Comparison of ENCODE assay signal across 16 cellular contexts in the genomic region with DNA sequence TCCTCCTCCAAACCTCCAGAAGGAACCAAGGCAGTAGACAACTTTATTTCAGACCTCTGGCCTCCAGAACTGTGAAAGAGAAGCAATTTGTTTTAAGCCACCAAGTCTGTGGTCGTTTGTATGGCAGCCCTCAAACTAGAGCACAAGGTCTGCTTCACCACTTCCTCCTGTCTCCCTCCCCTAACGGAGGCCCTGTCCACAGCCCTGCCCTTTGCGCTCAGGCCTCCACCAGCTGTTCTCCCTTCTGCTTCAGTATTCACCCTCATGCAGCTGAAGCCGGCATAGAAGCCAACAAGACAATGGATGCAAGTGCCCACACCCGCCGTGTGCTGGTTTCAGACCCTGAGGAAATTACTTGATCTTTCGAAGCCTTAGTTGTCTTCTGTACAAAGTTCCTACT.
A peak's percentile ranks its signal among the peaks of the same experiment; 100 is the strongest.
DNase-seq lines count a peak whose midpoint lies in the region; ATAC-seq, FAIRE-seq and TF ChIP-seq lines count a peak whose summit lies in the region.
"Had no signal": no experiment of that assay in that cellular context is flagged by ENCODE, and none has a peak within 500 bp of the region (broad histone marks: within the 10 kb centered on the region; RNA-seq: fewer than 3 reads in every experiment).

No MANE protein-coding gene starts in this region.

- H3K27ac ChIP-seq in OCI-LY3 (ENCODE audit: low read length): no peak overlapping the region
- H3K27ac ChIP-seq: upper lobe of left lung, WERI-Rb-1 had no signal

- peaks cover 36% of the 10 kb centered on the region for H3K4me1 Mint-ChIP-seq in activated naive CD8-positive, alpha-beta T cell treated with anti-CD3 and anti-CD28 coated beads, Interleukin-2, amount 10 ng/mL, durations not matched to agents 7 days and 5 days
- H3K4me1 Mint-ChIP-seq in activated naive CD8-positive, alpha-beta T cell treated with anti-CD3 and anti-CD28 coated beads for 36 hours: peaks cover 27% of the 10 kb centered on the region

- no peak for TF ChIP-seq CTCF in OCI-LY3 (IDR thresholded peaks at IDR 0.05; ENCODE audit: low read depth, low read length)
- TF ChIP-seq CTCF in lower leg skin (IDR thresholded peaks at IDR 0.05): no peak

- peak; percentile 44 for ATAC-seq in activated naive CD8-positive, alpha-beta T cell treated with anti-CD3 and anti-CD28 coated beads, Interleukin-2, amount 10 ng/mL, durations not matched to agents 7 days and 5 days (ENCODE audit: low read depth)
- ATAC-seq in HG03175 (IDR thresholded peaks at IDR 0.05; ENCODE audit: unreplicated experiment) (peak; percentile 38), esophagus mucosa (no peak)
- ATAC-seq: left colon had no signal

- H3K9ac ChIP-seq in OCI-LY3 (ENCODE audit: low read length): no peak overlapping the region

- H2AFZ ChIP-seq in OCI-LY3 (ENCODE audit: low read depth, low read length): peak overlapping the region; percentile 59; the same call in 1 of the 2 replicates

- H3K4me1 ChIP-seq in OCI-LY3 (ENCODE audit: low read length): peaks cover 32% of the 10 kb centered on the region
- H3K4me1 ChIP-seq: upper lobe of left lung had no signal

- peak overlapping the region; percentile 63 for H3K4me3 Mint-ChIP-seq in activated naive CD8-positive, alpha-beta T cell treated with anti-CD3 and anti-CD28 coated beads, Interleukin-2, amount 10 ng/mL, durations not matched to agents 7 days and 5 days
- no peak overlapping the region for H3K4me3 Mint-ChIP-seq in activated naive CD8-positive, alpha-beta T cell treated with anti-CD3 and anti-CD28 coated beads for 36 hours
- H3K4me3 Mint-ChIP-seq: activated T-cell treated with anti-CD3 and anti-CD28 coated beads, Interleukin-2, amount 50 U/mL, for 24 hours had no signal

- H3K27ac Mint-ChIP-seq in activated naive CD8-positive, alpha-beta T cell treated with anti-CD3 and anti-CD28 coated beads, Interleukin-2, amount 10 ng/mL, durations not matched to agents 7 days and 5 days: peak overlapping the region; percentile 80
- no peak overlapping the region for H3K27ac Mint-ChIP-seq in activated naive CD8-positive, alpha-beta T cell treated with anti-CD3 and anti-CD28 coated beads for 36 hours
- H3K27ac Mint-ChIP-seq: activated T-cell treated with anti-CD3 and anti-CD28 coated beads, Interleukin-2, amount 50 U/mL, for 24 hours had no signal

- POLR2A ChIA-PET in activated naive CD8-positive, alpha-beta T cell treated with anti-CD3 and anti-CD28 coated beads, Interleukin-2, amount 10 ng/mL, durations not matched to agents 7 days and 5 days (lab: Charles Lee): no interaction called here

- WGBS in lower leg skin, 2 donors: 77 to 83% methylated on average over 7 of the region's 7 CpGs

- H3K36me3 Mint-ChIP-seq in activated naive CD8-positive, alpha-beta T cell treated with anti-CD3 and anti-CD28 coated beads, Interleukin-2, amount 10 ng/mL, durations not matched to agents 7 days and 5 days: no peaks in the 10 kb centered on the region
- no peaks in the 10 kb centered on the region for H3K36me3 Mint-ChIP-seq in activated naive CD8-positive, alpha-beta T cell treated with anti-CD3 and anti-CD28 coated beads for 36 hours

- H3K9me3 Mint-ChIP-seq in activated naive CD8-positive, alpha-beta T cell treated with anti-CD3 and anti-CD28 coated beads, Interleukin-2, amount 10 ng/mL, durations not matched to agents 7 days and 5 days: no peaks in the 10 kb centered on the region
- H3K9me3 Mint-ChIP-seq in activated naive CD8-positive, alpha-beta T cell treated with anti-CD3 and anti-CD28 coated beads for 36 hours: no peaks in the 10 kb centered on the region
- H3K9me3 Mint-ChIP-seq: activated T-cell treated with anti-CD3 and anti-CD28 coated beads, Interleukin-2, amount 50 U/mL, for 24 hours had no signal

- H3K27me3 Mint-ChIP-seq in activated naive CD8-positive, alpha-beta T cell treated with anti-CD3 and anti-CD28 coated beads, Interleukin-2, amount 10 ng/mL, durations not matched to agents 7 days and 5 days: no peaks in the 10 kb centered on the region
- no peaks in the 10 kb centered on the region for H3K27me3 Mint-ChIP-seq in activated naive CD8-positive, alpha-beta T cell treated with anti-CD3 and anti-CD28 coated beads for 36 hours
- H3K27me3 Mint-ChIP-seq: activated T-cell treated with anti-CD3 and anti-CD28 coated beads, Interleukin-2, amount 50 U/mL, for 24 hours had no signal

- no peaks in the 10 kb centered on the region for H3K79me2 ChIP-seq in OCI-LY3 (ENCODE audit: low read length)

- no peaks in the 10 kb centered on the region for H3K27me3 ChIP-seq in OCI-LY3 (ENCODE audit: low read depth, low read length)
- H3K27me3 ChIP-seq: upper lobe of left lung had no signal

- no peaks in the 10 kb centered on the region for H3K36me3 ChIP-seq in OCI-LY3 (replicated peaks; ENCODE audit: low read depth, low read length)
- H3K36me3 ChIP-seq: upper lobe of left lung, WERI-Rb-1 had no signal

- no peaks in the 10 kb centered on the region for H3K9me3 ChIP-seq in OCI-LY3 (ENCODE audit: insufficient read depth, low read length)
- H3K9me3 ChIP-seq: upper lobe of left lung had no signal

- intact Hi-C loops in lower leg skin (cut with DNase I; ENCODE audit: low total_unique reads): no loop called here

- H3K4me3 ChIP-seq in OCI-LY3 (ENCODE audit: low read length) (no peak overlapping the region), lower leg skin (ENCODE audit: low read depth, poor library complexity, severe bottlenecking) (no peak overlapping the region)
- H3K4me3 ChIP-seq: upper lobe of left lung had no signal

- peak overlapping the region; percentile 23; the same call in 1 of the 2 replicates for H3K4me2 ChIP-seq in OCI-LY3 (ENCODE audit: low read length)

- no peaks in the 10 kb centered on the region for H4K20me1 ChIP-seq in OCI-LY3 (ENCODE audit: insufficient read depth, low read length)

- TF ChIP-seq POLR2A in GM12892 (IDR thresholded peaks at IDR 0.05; ENCODE audit: low read depth, low read length) (no peak), lower leg skin (IDR thresholded peaks at IDR 0.05) (no peak)

- no peak for FAIRE-seq in GM12892 (lab: Jason Lieb, UNC)

- peak; percentile 47 for DNase-seq in activated naive CD8-positive, alpha-beta T cell treated with anti-CD3 and anti-CD28 coated beads, Interleukin-2, amount 10 ng/mL, durations not matched to agents 7 days and 5 days
- no peak for DNase-seq in activated naive CD8-positive, alpha-beta T cell treated with anti-CD3 and anti-CD28 coated beads for 36 hours
- no peak for DNase-seq in H4 (ENCODE audit: low spot score)
- no peak for DNase-seq in GM12892 (ENCODE audit: insufficient read length)
- DNase-seq in lower leg skin (ENCODE audit: low spot score in 2 of 2): no peak
- DNase-seq: activated T-cell treated with anti-CD3 and anti-CD28 coated beads, Interleukin-2, amount 50 U/mL, for 24 hours; DMS53; effector CD8-positive, alpha-beta T cell; left colon; NCI-H446 treated with DMSO at 0.1 percent for 48 hours; Right ventricle myocardium superior; upper lobe of left lung; WERI-Rb-1 had no signal
